In the genomic region with DNA sequence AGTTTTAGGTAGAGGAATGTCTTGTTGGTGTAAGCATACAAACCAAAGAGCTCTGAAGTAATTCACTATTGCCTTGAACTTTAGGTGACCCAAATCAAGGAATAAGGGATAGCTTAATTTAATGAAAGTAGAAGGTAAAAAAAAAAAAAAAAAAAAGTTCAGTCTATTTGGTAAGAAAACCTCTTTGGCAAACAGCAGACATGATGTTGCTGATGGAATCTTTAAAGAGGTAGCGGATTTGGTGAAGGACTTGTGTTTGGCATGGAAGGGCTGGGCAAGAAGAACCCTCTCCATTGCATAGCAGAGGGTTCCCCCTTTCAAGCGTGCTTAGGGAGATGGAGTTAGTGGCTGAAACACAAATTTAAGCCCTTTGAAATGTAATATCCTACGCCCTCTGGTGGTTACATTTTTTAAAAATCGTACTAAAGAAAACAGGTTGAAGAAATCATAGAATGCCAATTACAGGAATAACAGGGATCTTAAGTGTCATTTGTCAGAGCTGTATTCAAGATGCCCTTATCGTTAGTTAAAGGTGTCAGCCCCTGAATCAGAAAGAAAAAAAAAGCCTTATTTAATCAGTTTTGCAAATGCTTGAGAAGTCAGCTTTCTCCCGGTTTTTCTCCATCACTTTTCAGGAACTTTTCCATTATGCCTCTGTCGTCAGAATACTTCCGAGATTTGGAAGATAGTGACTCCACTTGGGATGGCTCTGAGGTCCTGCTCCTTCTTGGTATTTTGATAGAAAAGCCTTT, we compare ENCODE assay signal across 9 cellular contexts.
DNase-seq lines count a peak whose midpoint lies in the region; ATAC-seq and TF ChIP-seq lines count a peak whose summit lies in the region.
"Had no signal": no experiment of that assay in that cellular context is flagged by ENCODE, and none has a peak within 500 bp of the region (broad histone marks: within the 10 kb centered on the region; RNA-seq: fewer than 3 reads in every experiment).

No MANE protein-coding gene starts in this region.

- no peaks in the 10 kb centered on the region for H3F3A ChIP-seq in GM23338 (replicated peaks; ENCODE audit: low read depth)

- no peaks in the 10 kb centered on the region; the same call in 2 of the 3 replicates for H3K36me3 Mint-ChIP-seq in GM23338 (ENCODE audit: low read depth)

- ATAC-seq in GM23338 (peak; percentile 79), GM19035 (IDR thresholded peaks at IDR 0.05; ENCODE audit: unreplicated experiment) (no peak)

- no peaks in the 10 kb centered on the region for H3K9me3 ChIP-seq in iPS DF 6.9 (ENCODE audit: control insufficient read depth, insufficient read depth, low read length)

- DNase-seq in AG09309 (ENCODE audit: low read depth), result peak; percentile 11
- peak; percentile 79 for DNase-seq in GM23338 (ENCODE audit: low spot score)
- DNase-seq in NCI-H446 treated with DMSO at 0.1 percent for 48 hours (lab: John Stamatoyannopoulos, UW), result peak; percentile 39
- peak; percentile 75 for DNase-seq in astrocyte of the hippocampus (ENCODE audit: low read depth, low spot score)
- DNase-seq in iPS DF 6.9 (ENCODE audit: low read depth, low spot score), result peak; percentile 20
- DNase-seq in substantia nigra (lab: John Stamatoyannopoulos, UW), result peak in 10 of 49 donors; percentile 0 to 70 (median 5)
- no peak for DNase-seq in activated CD4-positive, alpha-beta T cell treated with anti-CD3 and anti-CD28 coated beads, Interleukin-2, amount 50 U/mL, for 1 hour

- no peak overlapping the region for H3K27ac Mint-ChIP-seq in GM23338

- H3K27ac ChIP-seq in GM23338 (ENCODE audit: low read depth) (no peak overlapping the region), iPS DF 6.9 (ENCODE audit: low read length) (no peak overlapping the region), substantia nigra (ENCODE audit: low read depth, low read length, poor library complexity, severe bottlenecking) (peak overlapping the region; percentile 90)
- H3K27ac ChIP-seq: epithelial cell of prostate had no signal

- no peaks in the 10 kb centered on the region for H3K36me3 ChIP-seq in GM23338 (ENCODE audit: insufficient read depth)
- H3K36me3 ChIP-seq in iPS DF 6.9 (ENCODE audit: control insufficient read depth, insufficient read depth, low read length), result no peaks in the 10 kb centered on the region

- WGBS in iPS DF 6.9 (ENCODE audit: insufficient coverage, insufficient read length), result no CpG with 5 or more reads among the region's 8 CpGs

- H3K4me1 Mint-ChIP-seq in GM23338, result no peaks in the 10 kb centered on the region

- H3K4me3 Mint-ChIP-seq in GM23338, result no peak overlapping the region

- no peaks in the 10 kb centered on the region for H4K20me1 ChIP-seq in GM23338 (replicated peaks; ENCODE audit: insufficient read depth)

- H3K4me1 ChIP-seq in GM23338 (ENCODE audit: insufficient read depth) (no peaks in the 10 kb centered on the region), iPS DF 6.9 (ENCODE audit: control insufficient read depth, insufficient read depth, low read length) (no peaks in the 10 kb centered on the region)

- peaks cover 3% of the 10 kb centered on the region; the same call in 2 of the 3 replicates for H3K9me3 Mint-ChIP-seq in GM23338

- peak; percentile 15 for TF ChIP-seq CTCF in AG09309 (IDR thresholded peaks at IDR 0.05; ENCODE audit: control insufficient read depth, insufficient read depth, low read depth, low read length, missing control alignments)
- TF ChIP-seq CTCF in GM23338 (conservative IDR thresholded peaks at IDR 0.05; ENCODE audit: low read depth in 2 of 2), result peak; percentile 58 to 73

- no peaks in the 10 kb centered on the region for H3K27me3 Mint-ChIP-seq in GM23338 (ENCODE audit: insufficient read depth, low read depth, poor library complexity)

- H3K27me3 ChIP-seq in GM23338 (ENCODE audit: insufficient read depth) (no peaks in the 10 kb centered on the region), iPS DF 6.9 (ENCODE audit: control insufficient read depth, insufficient read depth, low read length) (no peaks in the 10 kb centered on the region)

- no peak overlapping the region for H2AFZ ChIP-seq in GM23338

- no peaks in the 10 kb centered on the region for H3K79me2 ChIP-seq in GM23338 (replicated peaks; ENCODE audit: insufficient read depth)

- no peak overlapping the region for H3K4me2 ChIP-seq in GM23338

- 0 out of 2 replicates have a peak, but pooled peaks cover 11% of the 10 kb centered on the region for H3K9me2 ChIP-seq in GM23338 (ENCODE audit: insufficient read depth)

- H3K4me3 ChIP-seq in AG09309 (ENCODE audit: control insufficient read depth, low read depth, low read length) (no peak overlapping the region), GM23338 (no peak overlapping the region), iPS DF 6.9 (ENCODE audit: low read length) (no peak overlapping the region)

TF ChIP-seq in GM23338, 12 proteins besides CTCF, POLR2A, EP300 and RAD21 (continues in another document):
- no peak for TF ChIP-seq POLR2AphosphoS5 (IDR thresholded peaks at IDR 0.05; ENCODE audit: low read depth)
- TF ChIP-seq ZNF114 (CRISPR knock-in tag; IDR thresholded peaks at IDR 0.05), result no peak
- TF ChIP-seq, protein P1, sequence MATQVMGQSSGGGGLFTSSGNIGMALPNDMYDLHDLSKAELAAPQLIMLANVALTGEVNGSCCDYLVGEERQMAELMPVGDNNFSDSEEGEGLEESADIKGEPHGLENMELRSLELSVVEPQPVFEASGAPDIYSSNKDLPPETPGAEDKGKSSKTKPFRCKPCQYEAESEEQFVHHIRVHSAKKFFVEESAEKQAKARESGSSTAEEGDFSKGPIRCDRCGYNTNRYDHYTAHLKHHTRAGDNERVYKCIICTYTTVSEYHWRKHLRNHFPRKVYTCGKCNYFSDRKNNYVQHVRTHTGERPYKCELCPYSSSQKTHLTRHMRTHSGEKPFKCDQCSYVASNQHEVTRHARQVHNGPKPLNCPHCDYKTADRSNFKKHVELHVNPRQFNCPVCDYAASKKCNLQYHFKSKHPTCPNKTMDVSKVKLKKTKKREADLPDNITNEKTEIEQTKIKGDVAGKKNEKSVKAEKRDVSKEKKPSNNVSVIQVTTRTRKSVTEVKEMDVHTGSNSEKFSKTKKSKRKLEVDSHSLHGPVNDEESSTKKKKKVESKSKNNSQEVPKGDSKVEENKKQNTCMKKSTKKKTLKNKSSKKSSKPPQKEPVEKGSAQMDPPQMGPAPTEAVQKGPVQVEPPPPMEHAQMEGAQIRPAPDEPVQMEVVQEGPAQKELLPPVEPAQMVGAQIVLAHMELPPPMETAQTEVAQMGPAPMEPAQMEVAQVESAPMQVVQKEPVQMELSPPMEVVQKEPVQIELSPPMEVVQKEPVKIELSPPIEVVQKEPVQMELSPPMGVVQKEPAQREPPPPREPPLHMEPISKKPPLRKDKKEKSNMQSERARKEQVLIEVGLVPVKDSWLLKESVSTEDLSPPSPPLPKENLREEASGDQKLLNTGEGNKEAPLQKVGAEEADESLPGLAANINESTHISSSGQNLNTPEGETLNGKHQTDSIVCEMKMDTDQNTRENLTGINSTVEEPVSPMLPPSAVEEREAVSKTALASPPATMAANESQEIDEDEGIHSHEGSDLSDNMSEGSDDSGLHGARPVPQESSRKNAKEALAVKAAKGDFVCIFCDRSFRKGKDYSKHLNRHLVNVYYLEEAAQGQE (IDR thresholded peaks at IDR 0.05; ENCODE audit: unreplicated experiment), result no peak
- TF ChIP-seq NANOG (IDR thresholded peaks at IDR 0.05; ENCODE audit: borderline replicate concordance), result no peak
- TF ChIP-seq STAT1 (IDR thresholded peaks at IDR 0.05; ENCODE audit: unreplicated experiment), result no peak
- no peak for TF ChIP-seq JUNB (IDR thresholded peaks at IDR 0.05; ENCODE audit: unreplicated experiment)
- TF ChIP-seq CREB1 (CRISPR knock-in tag; IDR thresholded peaks at IDR 0.05; ENCODE audit: low read depth), result no peak
- TF ChIP-seq, protein P2, sequence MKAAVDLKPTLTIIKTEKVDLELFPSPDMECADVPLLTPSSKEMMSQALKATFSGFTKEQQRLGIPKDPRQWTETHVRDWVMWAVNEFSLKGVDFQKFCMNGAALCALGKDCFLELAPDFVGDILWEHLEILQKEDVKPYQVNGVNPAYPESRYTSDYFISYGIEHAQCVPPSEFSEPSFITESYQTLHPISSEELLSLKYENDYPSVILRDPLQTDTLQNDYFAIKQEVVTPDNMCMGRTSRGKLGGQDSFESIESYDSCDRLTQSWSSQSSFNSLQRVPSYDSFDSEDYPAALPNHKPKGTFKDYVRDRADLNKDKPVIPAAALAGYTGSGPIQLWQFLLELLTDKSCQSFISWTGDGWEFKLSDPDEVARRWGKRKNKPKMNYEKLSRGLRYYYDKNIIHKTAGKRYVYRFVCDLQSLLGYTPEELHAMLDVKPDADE (IDR thresholded peaks at IDR 0.05), result no peak
